1 cellular context compared by ENCODE assay signal in genomic region chr11:94869186-94869585, GRCh38.
TF ChIP-seq lines count a peak whose summit lies in the region.

No MANE protein-coding gene starts in this region.

TF ChIP-seq in IMR-90, 13 proteins besides CTCF, POLR2A, EP300 and RAD21:
- no peak for TF ChIP-seq USF2 (IDR thresholded peaks at IDR 0.05; ENCODE audit: low read depth, low read length)
- no peak for TF ChIP-seq SMC3 (IDR thresholded peaks at IDR 0.05; ENCODE audit: low read depth, low read length)
- no peak for TF ChIP-seq ELK1 (IDR thresholded peaks at IDR 0.05; ENCODE audit: borderline replicate concordance, low read depth, low read length)
- TF ChIP-seq CEBPB (IDR thresholded peaks at IDR 0.05; ENCODE audit: low read depth, low read length), result no peak
- no peak for TF ChIP-seq BHLHE40 (IDR thresholded peaks at IDR 0.05; ENCODE audit: low read depth, low read length)
- TF ChIP-seq MAFK (IDR thresholded peaks at IDR 0.05; ENCODE audit: low read depth, low read length), result no peak
- no peak for TF ChIP-seq NFE2L2 (IDR thresholded peaks at IDR 0.05; ENCODE audit: low read depth, low read length)
- TF ChIP-seq MAZ (IDR thresholded peaks at IDR 0.05; ENCODE audit: borderline replicate concordance, low read depth, low read length), result no peak
- no peak for TF ChIP-seq CHD1 (IDR thresholded peaks at IDR 0.05; ENCODE audit: low read depth, low read length)
- TF ChIP-seq MXI1 (IDR thresholded peaks at IDR 0.05; ENCODE audit: borderline replicate concordance, low read depth, low read length), result no peak
- TF ChIP-seq FOS (IDR thresholded peaks at IDR 0.05; ENCODE audit: low read depth, low read length), result no peak
- TF ChIP-seq RFX5 (IDR thresholded peaks at IDR 0.05; ENCODE audit: low read depth, low read length), result no peak
- TF ChIP-seq RCOR1 (IDR thresholded peaks at IDR 0.05; ENCODE audit: insufficient replicate concordance, low read length), result no peak
TF ChIP-seq in IMR-90: peak in this region for 0.
